ENCODE assay signal across 16 cellular contexts in the genomic region with DNA sequence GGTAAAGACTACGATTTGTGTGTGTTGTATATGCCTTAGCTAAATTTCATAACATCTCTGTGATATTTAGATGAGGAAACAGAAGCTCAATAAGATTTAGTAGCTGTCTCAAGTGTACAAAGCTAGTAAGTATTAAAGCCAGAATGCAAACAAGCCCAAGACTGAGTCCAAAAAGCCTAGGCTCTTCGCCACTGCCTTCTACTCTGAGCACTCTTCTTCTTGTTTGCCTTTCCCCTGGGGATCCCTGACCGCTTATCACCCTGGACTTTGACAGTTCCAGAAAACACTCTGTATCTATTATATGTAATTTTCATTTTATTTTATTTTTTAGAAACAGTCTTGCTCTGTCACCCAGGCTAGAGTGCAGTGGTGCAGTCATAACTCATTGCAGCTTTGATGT. TPM values are rescaled to one million over a fixed set of nuclear protein-coding genes. Genes with fewer than 3 reads are reported as not detected.
A peak's percentile ranks its signal among the peaks of the same experiment; 100 is the strongest.
DNase-seq lines count a peak whose midpoint lies in the region; ATAC-seq, FAIRE-seq and TF ChIP-seq lines count a peak whose summit lies in the region.
"Had no signal": no experiment of that assay in that cellular context is flagged by ENCODE, and none has a peak within 500 bp of the region (broad histone marks: within the 10 kb centered on the region; RNA-seq: fewer than 3 reads in every experiment).

No MANE protein-coding gene starts in this region.

- peak; percentile 21 for FAIRE-seq in D721Med (lab: Jason Lieb, UNC)
- FAIRE-seq in urothelium cell line (lab: Jason Lieb, UNC) = no peak

- peak; percentile 6 for ATAC-seq in GM21528 (IDR thresholded peaks at IDR 0.05; ENCODE audit: low FRiP score, unreplicated experiment)
- ATAC-seq in right lobe of liver = peak; percentile 48 to 76 (median 68)

- no peaks in the 10 kb centered on the region for H3K36me3 ChIP-seq in right lobe of liver

- peak overlapping the region in 2 of 3 donors; percentile 8 to 35 for H3K27ac ChIP-seq in right lobe of liver
- H3K27ac ChIP-seq: SJCRH30 had no signal

- DNase-seq in D721Med (ENCODE audit: insufficient read length, low spot score) (no peak), NOMO-1 treated with DMSO at 0.1 percent for 48 hours (lab: John Stamatoyannopoulos, UW; ENCODE audit: unreplicated experiment) (peak; percentile 81), right lobe of liver (no peak), urothelium cell line (ENCODE audit: low spot score) (no peak), NCI-H2196 (lab: John Stamatoyannopoulos, UW; ENCODE audit: unreplicated experiment) (no peak), SK-N-DZ (ENCODE audit: low spot score) (no peak), GM10266 (ENCODE audit: extremely low spot score) (no peak)
- DNase-seq: activated CD8-positive, alpha-beta memory T cell treated with anti-CD3 and anti-CD28 coated beads for 24 hours; activated naive CD4-positive, alpha-beta T cell treated with anti-CD3 and anti-CD28 coated beads, Interleukin-2, amount 50 U/mL, for 16 hours; C1 segment of cervical spinal cord; caudate nucleus; EL; NCI-H187; NCI-H774; SJCRH30 had no signal

- intact Hi-C loops in right lobe of liver (cut with DNase I) = no loop called here

- 25% methylated on average over 3 of the region's 3 CpGs for WGBS in right lobe of liver (ENCODE audit: insufficient coverage, low coverage, low lambda C conversion rate, missing lambda C conversion rate)

- TF ChIP-seq CTCF in D721Med (IDR thresholded peaks at IDR 0.05; ENCODE audit: insufficient read depth, missing control alignments) = no peak
- TF ChIP-seq CTCF in right lobe of liver (IDR thresholded peaks at IDR 0.05) = no peak
- no peak for TF ChIP-seq CTCF in GM10266 (IDR thresholded peaks at IDR 0.05; ENCODE audit: control insufficient read depth, insufficient read depth, low read depth, missing control alignments)

- H3K27me3 ChIP-seq in right lobe of liver = no peaks in the 10 kb centered on the region
- H3K27me3 ChIP-seq: SJCRH30 had no signal

- no peaks in the 10 kb centered on the region for H3K9me3 ChIP-seq in right lobe of liver
- H3K9me3 ChIP-seq: SJCRH30 had no signal

- no peak overlapping the region for H3K4me3 ChIP-seq in right lobe of liver
- H3K4me3 ChIP-seq: SJCRH30 had no signal

- no peak for TF ChIP-seq POLR2A in right lobe of liver (IDR thresholded peaks at IDR 0.05)

- H3K4me1 ChIP-seq in right lobe of liver = peaks cover 0 to 48% (median 15%) of the 10 kb centered on the region in 4 donors

RNA-seq across cellular contexts. Expression of a gene that starts 5.8 kb away (rescaled TPM):
- total RNA-seq in right lobe of liver = 100 to 1,000 TPM in 1 of 6 experiments, 10 to 100 TPM in 5; 83.6 to 102 (median 92.2) TPM
- polyA plus RNA-seq in SK-N-DZ (2014; cell fraction: cytosol; rRNA removed) = 84.4 and 87.0 TPM in 2 replicates
- polyA plus RNA-seq in SK-N-DZ (2014; cell fraction: nucleus; rRNA removed) = 31.6 and 35.5 TPM in 2 replicates
